In genomic region chr5:38569180-38569579, GRCh38 we compare ENCODE assay signal across 19 cellular contexts. TPM values are rescaled to one million over a fixed set of nuclear protein-coding genes. Genes with fewer than 3 reads are reported as not detected.
"Had no signal": no experiment of that assay in that cellular context is flagged by ENCODE, and none has a peak within 500 bp of the region (broad histone marks: within the 10 kb centered on the region; RNA-seq: fewer than 3 reads in every experiment).

No MANE protein-coding gene starts in this region.

- H3K27me3 Mint-ChIP-seq: type B pancreatic cell had no signal

- DNase-seq: colonic mucosa; dermis blood vessel endothelial cell; esophagus squamous epithelium; foreskin fibroblast; kidney; mammary epithelial cell; mucosa of descending colon; naive thymus-derived CD8-positive, alpha-beta T cell; psoas muscle; retina; spleen; stimulated activated CD4-positive, alpha-beta T cell treated with anti-CD3 and anti-CD28 coated beads, Interleukin-15, amount 100 ng/mL, for 24 hours; stimulated activated CD4-positive, alpha-beta T cell treated with anti-CD3 and anti-CD28 coated beads, Interleukin-2, amount 100 ng/mL, for 24 hours; stimulated activated naive CD4-positive, alpha-beta T cell treated with Interleukin-2 at 50 U/mL for 16 hours; uterus had no signal

- H3K27me3 ChIP-seq: colonic mucosa, esophagus squamous epithelium, gastroesophageal sphincter, neutrophil, uterus had no signal

- H3K36me3 Mint-ChIP-seq: naive thymus-derived CD8-positive, alpha-beta T cell; type B pancreatic cell had no signal

- H3K9me3 ChIP-seq: colonic mucosa, esophagus squamous epithelium, gastroesophageal sphincter, mucosa of descending colon, neutrophil, psoas muscle, spleen, uterus had no signal

- H3K27ac Mint-ChIP-seq: naive thymus-derived CD8-positive, alpha-beta T cell; type B pancreatic cell had no signal

- H3K27ac ChIP-seq: colonic mucosa, esophagus squamous epithelium, gastroesophageal sphincter, neutrophil, psoas muscle, spleen, uterus had no signal

- H3K9me3 Mint-ChIP-seq: naive thymus-derived CD8-positive, alpha-beta T cell; type B pancreatic cell had no signal

- H3K36me3 ChIP-seq: colonic mucosa, esophagus squamous epithelium, gastroesophageal sphincter, neutrophil, spleen, uterus had no signal

- H3K4me3 Mint-ChIP-seq: naive thymus-derived CD8-positive, alpha-beta T cell; type B pancreatic cell had no signal

- H3K4me1 ChIP-seq: colonic mucosa, esophagus squamous epithelium, psoas muscle, spleen, uterus had no signal

- ATAC-seq: gastroesophageal sphincter; mucosa of descending colon; naive thymus-derived CD8-positive, alpha-beta T cell; psoas muscle; sciatic nerve had no signal

- H3K4me3 ChIP-seq: colonic mucosa, esophagus squamous epithelium, gastroesophageal sphincter, mucosa of descending colon, psoas muscle, spleen, uterus had no signal

RNA-seq across cellular contexts. Expression of gene LIFR, which starts 12.7 kb away (rescaled TPM):
- total RNA-seq: naive thymus-derived CD8-positive, alpha-beta T cell had no signal
